Comparison of ENCODE assay signal across 10 cellular contexts in genomic region chr3:177816667-177817208, GRCh38.
DNase-seq lines count a peak whose midpoint lies in the region; ATAC-seq and TF ChIP-seq lines count a peak whose summit lies in the region.
"Had no signal": no experiment of that assay in that cellular context is flagged by ENCODE, and none has a peak within 500 bp of the region (broad histone marks: within the 10 kb centered on the region; RNA-seq: fewer than 3 reads in every experiment).

No MANE protein-coding gene starts in this region.

- peak overlapping the region; percentile 50 for H3K4me2 ChIP-seq in PC-3 (ENCODE audit: low read length)

- H3K27me3 ChIP-seq in BE2C = no peaks in the 10 kb centered on the region
- no peaks in the 10 kb centered on the region for H3K27me3 ChIP-seq in PC-3 (ENCODE audit: low read length)

- H3K4me3 ChIP-seq in BE2C (ENCODE audit: low read depth, low read length) (no peak overlapping the region), PC-3 (ENCODE audit: low read length) (no peak overlapping the region)

- H3K36me3 ChIP-seq in BE2C = no peaks in the 10 kb centered on the region
- no peaks in the 10 kb centered on the region for H3K36me3 ChIP-seq in PC-3 (ENCODE audit: low read depth, low read length)

- no peaks in the 10 kb centered on the region for H4K20me1 ChIP-seq in PC-3 (ENCODE audit: low read length)

- H3K9me3 ChIP-seq in BE2C (no peaks in the 10 kb centered on the region), PC-3 (ENCODE audit: low read length) (no peaks in the 10 kb centered on the region)

- H3K79me2 ChIP-seq in PC-3 (ENCODE audit: low read length) = no peaks in the 10 kb centered on the region

- no peaks in the 10 kb centered on the region for H3K4me1 ChIP-seq in BE2C
- peaks cover 35% of the 10 kb centered on the region for H3K4me1 ChIP-seq in PC-3 (ENCODE audit: insufficient read depth, low read length)

- no peaks in the 10 kb centered on the region for H3K9me2 ChIP-seq in PC-3 (replicated peaks; ENCODE audit: low read length)

- CTCF ChIA-PET in PC-3 (lab: Charles Lee) = interaction anchor here (0.6 kb wide), 1 partner anchor 205 kb away, joined by 7 read pairs; no protein-coding TSS in a partner anchor

- TF ChIP-seq CTCF in BE2C (IDR thresholded peaks at IDR 0.05; ENCODE audit: low read depth, low read length) (peak; percentile 23; the same call in 1 of the 2 replicates), PC-3 (conservative IDR thresholded peaks at IDR 0.05; ENCODE audit: low read depth, low read length) (peak; percentile 65)

- BruUV-seq in PC-3 (replicated peaks; lab: Mats Ljungman, UMichigan) = no TSS peak

- no peak for DNase-seq in BE2C
- DNase-seq in PC-3 = peak; percentile 99
- DNase-seq in fibroblast of gingiva (ENCODE audit: low read depth) = peak; percentile 86
- peak; percentile 88 for DNase-seq in non-pigmented ciliary epithelial cell (ENCODE audit: low read depth)
- DNase-seq in NCI-H146 (lab: John Stamatoyannopoulos, UW) = no peak
- no peak for DNase-seq in activated naive CD4-positive, alpha-beta T cell treated with Interleukin-2 at 50 U/mL for 16 hours
- no peak for DNase-seq in superior temporal gyrus (ENCODE audit: extremely low spot score)
- DNase-seq: activated naive CD8-positive, alpha-beta T cell treated with anti-CD3 and anti-CD28 coated beads, Interleukin-2, amount 50 U/mL, for 24 hours; DMS53 had no signal

- POLR2A ChIA-PET in PC-3 (lab: Charles Lee; ENCODE audit: unreplicated experiment) = no interaction called here

- peak; percentile 89 for ATAC-seq in PC-3
- no peak for ATAC-seq in GM19395 (IDR thresholded peaks at IDR 0.05; ENCODE audit: unreplicated experiment)
- ATAC-seq: activated naive CD8-positive, alpha-beta T cell treated with anti-CD3 and anti-CD28 coated beads, Interleukin-2, amount 50 U/mL, for 24 hours had no signal

- H3F3A ChIP-seq in PC-3 (ENCODE audit: low read length, unreplicated experiment) = no peaks in the 10 kb centered on the region

- intact Hi-C loops in PC-3 (cut with micrococcal nuclease) = loop anchor here (1.0 to 10.0 kb wide), 3 partner anchors 115 to 328 kb away; no protein-coding TSS in a partner anchor

- peak overlapping the region; percentile 37; the same call in 1 of the 2 replicates for H2AFZ ChIP-seq in PC-3 (ENCODE audit: low read length)

- H3K9ac ChIP-seq in PC-3 (ENCODE audit: low read length) = no peak overlapping the region

- peak overlapping the region; percentile 57 for H3K27ac ChIP-seq in PC-3 (ENCODE audit: low read length)

Comparison
In these comparisons a context has a peak if more than half of its experiments do, and no peak if none do; other contexts are left out.
1. DNase-seq: peak in PC-3 (single experiment), fibroblast of gingiva (single experiment) and non-pigmented ciliary epithelial cell (single experiment); none in BE2C (single experiment), NCI-H146 (single experiment), activated naive CD4-positive, alpha-beta T cell treated with Interleukin-2 at 50 U/mL for 16 hours (single experiment) and superior temporal gyrus (single experiment).